ENCODE assay signal across 17 cellular contexts in genomic region chr5:83058718-83059117, GRCh38. TPM values are rescaled to one million over a fixed set of nuclear protein-coding genes. Genes with fewer than 3 reads are reported as not detected.
DNase-seq lines count a peak whose midpoint lies in the region; ATAC-seq, FAIRE-seq and TF ChIP-seq lines count a peak whose summit lies in the region.
"Had no signal": no experiment of that assay in that cellular context is flagged by ENCODE, and none has a peak within 500 bp of the region (broad histone marks: within the 10 kb centered on the region; RNA-seq: fewer than 3 reads in every experiment).

No MANE protein-coding gene starts in this region.

- H3K36me3 Mint-ChIP-seq in HFFc6 (ENCODE audit: low read depth) (peaks cover 55% of the 10 kb centered on the region), T-helper 17 cell (ENCODE audit: low read depth) (peaks cover 9% of the 10 kb centered on the region), immature natural killer cell (peaks cover 4 to 17% (median 10%) of the 10 kb centered on the region in 3 donors)

- POLR2A ChIA-PET in HEK293T (lab: Yijun Ruan, JAX), result no interaction called here

- H3K27me3 Mint-ChIP-seq in HFFc6 (ENCODE audit: insufficient read depth) (peaks cover 4% of the 10 kb centered on the region; the same call in 1 of the 2 replicates), T-helper 17 cell (no peaks in the 10 kb centered on the region), immature natural killer cell (ENCODE audit: low read depth in 3 of 3) (no peaks in the 10 kb centered on the region)

- H3K4me1 Mint-ChIP-seq in HFFc6 (ENCODE audit: low read depth) (peaks cover 30% of the 10 kb centered on the region), T-helper 17 cell (peaks cover 19% of the 10 kb centered on the region), immature natural killer cell (peaks cover 28 to 52% of the 10 kb centered on the region in 2 donors)

- H3K27ac Mint-ChIP-seq in HFFc6, result peak overlapping the region; percentile 12; the same call in 1 of the 2 replicates
- H3K27ac Mint-ChIP-seq in T-helper 17 cell, result peak overlapping the region; percentile 79
- peak overlapping the region in 5 of 6 donors; percentile 27 to 77 (median 56) for H3K27ac Mint-ChIP-seq in immature natural killer cell

- H3K9me3 ChIP-seq in T-helper 17 cell (ENCODE audit: control insufficient read depth, low read length, poor library complexity, severe bottlenecking), result no peaks in the 10 kb centered on the region

- FAIRE-seq in D721Med (lab: Jason Lieb, UNC), result peak; percentile 53

- H3K9me3 Mint-ChIP-seq in HFFc6 (no peaks in the 10 kb centered on the region), immature natural killer cell (no peaks in the 10 kb centered on the region)

- DNase-seq in D721Med (ENCODE audit: insufficient read length, low spot score) (no peak), HFFc6 (no peak), T-helper 17 cell (no peak), immature natural killer cell (no peak), 8988T (no peak), NCI-H2227 (lab: John Stamatoyannopoulos, UW; ENCODE audit: unreplicated experiment) (no peak), HEK293T (ENCODE audit: extremely low spot score) (no peak), DMS153 (lab: John Stamatoyannopoulos, UW) (no peak)
- DNase-seq: C1 segment of cervical spinal cord, DMS79 treated with DMSO at 0.1 percent for 48 hours, GM23248, HCEC 1CT, MV-4-11, NCI-H1417, NCI-H187, NCI-H526 had no signal

- ATAC-seq in T-helper 17 cell, result no peak
- ATAC-seq: Panc1 had no signal

- CTCF ChIA-PET in HEK293T (lab: Yijun Ruan, JAX), result no interaction called here

- no peak for TF ChIP-seq CTCF in D721Med (IDR thresholded peaks at IDR 0.05; ENCODE audit: insufficient read depth, missing control alignments)
- TF ChIP-seq CTCF in HFFc6 (IDR thresholded peaks at IDR 0.05), result no peak

- H3K4me3 Mint-ChIP-seq in HFFc6 (no peak overlapping the region; the same call in 1 of the 2 replicates), T-helper 17 cell (no peak overlapping the region), immature natural killer cell (peak overlapping the region in 2 of 5 donors; percentile 17 to 41)

TF ChIP-seq in HEK293T, 16 proteins besides CTCF, POLR2A, EP300 and RAD21:
- TF ChIP-seq ZNF384 (IDR thresholded peaks at IDR 0.05) (no peak), ELF4 (IDR thresholded peaks at IDR 0.05) (no peak), HDGF (IDR thresholded peaks at IDR 0.05; ENCODE audit: borderline replicate concordance) (no peak), FOXK2 (IDR thresholded peaks at IDR 0.05) (no peak), NFRKB (IDR thresholded peaks at IDR 0.05) (no peak), L3MBTL2 (conservative IDR thresholded peaks at IDR 0.05) (no peak), PKNOX1 (IDR thresholded peaks at IDR 0.05) (no peak), FOXM1 (IDR thresholded peaks at IDR 0.05; ENCODE audit: borderline replicate concordance) (no peak), LEF1 (IDR thresholded peaks at IDR 0.05; ENCODE audit: borderline replicate concordance) (no peak), SUZ12 (IDR thresholded peaks at IDR 0.05) (no peak), ARNT (IDR thresholded peaks at IDR 0.05) (no peak), FOXA1 (IDR thresholded peaks at IDR 0.05) (no peak), TARDBP (IDR thresholded peaks at IDR 0.05) (no peak), CTBP1 (IDR thresholded peaks at IDR 0.05; ENCODE audit: borderline replicate concordance) (no peak), BHLHE40 (IDR thresholded peaks at IDR 0.05; ENCODE audit: borderline replicate concordance) (no peak), SP1 (IDR thresholded peaks at IDR 0.05) (no peak)
TF ChIP-seq in HEK293T: peak in this region for 0.

RNA-seq across cellular contexts. Expression of gene TMEM167A, which starts 18.5 kb away (rescaled TPM):
- 100 to 1,000 TPM; 125 to 164 (median 141) TPM for total RNA-seq in HFFc6 (2021; fragmentation: NEBNext Ultra II Directional; extraction: Animal tissue kit (Norgen Biotek cat#: 25700))
- total RNA-seq in T-helper 17 cell, result 10 to 100 TPM; 41.2 to 49.9 TPM
- 10 to 100 TPM; 55.9 to 99.1 (median 67.2) TPM for polyA plus RNA-seq in immature natural killer cell

RNA-seq across cellular contexts. Expression of gene XRCC4, which starts 18.6 kb away (rescaled TPM):
- 10 to 100 TPM; 13.6 to 17.1 (median 14.4) TPM for total RNA-seq in HFFc6 (2021; fragmentation: NEBNext Ultra II Directional; extraction: Animal tissue kit (Norgen Biotek cat#: 25700))
- total RNA-seq in T-helper 17 cell, result 1 to 10 TPM; 2.9 to 3.4 TPM
- polyA plus RNA-seq in immature natural killer cell, result 10 to 100 TPM in 2 of 3 donors, 1 to 10 TPM in 1; 8.0 to 14.9 (median 11.7) TPM

Comparison
In these comparisons a context has a peak if more than half of its experiments do, and no peak if none do; other contexts are left out.
1. H3K27ac Mint-ChIP-seq: peak in every context shown above with its lines; median percentile 79 in T-helper 17 cell; 56 in immature natural killer cell; 12 in HFFc6.